Comparison of ENCODE assay signal across 20 cellular contexts in genomic region chr9:133064241-133065069, GRCh38.
"Had no signal": no experiment of that assay in that cellular context is flagged by ENCODE, and none has a peak within 500 bp of the region (broad histone marks: within the 10 kb centered on the region; RNA-seq: fewer than 3 reads in every experiment).

No MANE protein-coding gene starts in this region.

- H3K4me1 ChIP-seq: gastrocnemius medialis had no signal

- DNase-seq: effector memory CD8-positive, alpha-beta T cell; gastrocnemius medialis; heart right ventricle; hypothalamus; islet precursor cell; left cardiac atrium; left ventricle myocardium inferior; mesenchymal stem cell; midbrain; small intestine; stimulated activated CD4-positive, alpha-beta T cell treated with anti-CD3 and anti-CD28 coated beads, Interleukin-2, amount 100 ng/mL, for 48 hours; stimulated activated naive CD4-positive, alpha-beta T cell treated with Interleukin-2 at 50 U/mL for 16 hours; trophoblast cell had no signal

- H3K36me3 ChIP-seq: heart right ventricle, left ventricle myocardium inferior, right atrium auricular region had no signal

- H3K27ac ChIP-seq: epithelial cell of prostate, esophagus muscularis mucosa, gastrocnemius medialis, heart right ventricle, left ventricle myocardium inferior, right atrium auricular region had no signal

- H3K27ac Mint-ChIP-seq: dendritic cell treated with granulocyte-macrophage colony-stimulating factor and Interleukin-4, amounts not matched to agents 40 ng/mL and 50 ng/mL, for 4 days; nephron had no signal

- H3K27me3 Mint-ChIP-seq: effector memory CD8-positive, alpha-beta T cell had no signal

- H3K9me3 Mint-ChIP-seq: dendritic cell treated with granulocyte-macrophage colony-stimulating factor and Interleukin-4, amounts not matched to agents 40 ng/mL and 50 ng/mL, for 4 days; effector memory CD8-positive, alpha-beta T cell; nephron had no signal

- H3K9me3 ChIP-seq: esophagus muscularis mucosa, gastrocnemius medialis, heart right ventricle, left ventricle myocardium inferior, right atrium auricular region had no signal

- FAIRE-seq: colon, small intestine had no signal

- H3K4me3 ChIP-seq: esophagus muscularis mucosa, gastrocnemius medialis, heart right ventricle, left ventricle myocardium inferior, lung, right atrium auricular region had no signal

- H3K27me3 ChIP-seq: esophagus muscularis mucosa, gastrocnemius medialis, heart right ventricle, right atrium auricular region had no signal

- H3K4me3 Mint-ChIP-seq: dendritic cell treated with granulocyte-macrophage colony-stimulating factor and Interleukin-4, amounts not matched to agents 40 ng/mL and 50 ng/mL, for 4 days; effector memory CD8-positive, alpha-beta T cell; nephron had no signal

- ATAC-seq: effector memory CD8-positive, alpha-beta T cell; gastrocnemius medialis; heart right ventricle; left cardiac atrium had no signal
